ENCODE assay signal across 31 cellular contexts in the genomic region with DNA sequence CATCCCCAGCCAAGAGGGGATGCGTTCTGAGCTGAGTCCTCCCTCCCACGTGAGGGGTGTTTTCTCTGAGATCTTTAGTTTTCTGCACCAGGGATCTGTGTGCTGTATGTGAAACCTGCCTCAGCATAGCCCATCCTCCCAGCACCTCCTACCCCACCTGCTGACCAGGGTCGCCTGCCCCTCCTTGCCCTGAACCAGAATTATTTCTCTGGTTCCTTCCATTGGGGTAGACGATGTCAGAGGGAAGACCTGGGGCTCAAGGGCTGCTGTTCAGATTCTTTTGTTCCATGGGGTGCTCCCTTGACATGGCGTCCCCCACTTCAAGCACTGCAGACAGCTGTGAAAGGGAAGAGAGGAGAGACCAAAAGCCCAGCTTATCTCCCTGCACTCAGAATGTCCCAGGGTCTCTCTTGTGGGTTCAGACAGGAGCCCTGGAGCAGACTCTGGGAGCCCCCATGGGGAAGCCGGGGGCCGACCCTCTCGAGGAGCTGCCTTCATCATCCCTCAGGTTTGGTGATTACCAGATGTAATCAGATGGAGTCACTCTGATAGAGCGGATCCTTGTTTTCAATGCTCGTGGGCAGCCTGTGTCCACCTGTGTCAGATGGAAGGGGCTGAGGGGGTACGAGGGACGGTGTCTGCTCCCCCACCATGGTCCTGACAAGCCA.
DNase-seq lines count a peak whose midpoint lies in the region; ATAC-seq and TF ChIP-seq lines count a peak whose summit lies in the region.
"Had no signal": no experiment of that assay in that cellular context is flagged by ENCODE, and none has a peak within 500 bp of the region (broad histone marks: within the 10 kb centered on the region; RNA-seq: fewer than 3 reads in every experiment).

No MANE protein-coding gene starts in this region.

- H3K9me3 ChIP-seq in colonic mucosa (no peaks in the 10 kb centered on the region), esophagus muscularis mucosa (peaks cover 0 to 4% (median 0%) of the 10 kb centered on the region in 4 donors)
- H3K9me3 ChIP-seq: BE2C had no signal

- whole genome bisulfite sequencing in esophagus muscularis mucosa: 87% methylated on average over 11 of the region's 12 CpGs

- no peak overlapping the region for H3K27ac Mint-ChIP-seq in activated CD8-positive, alpha-beta T cell treated with anti-CD3 and anti-CD28 coated beads, Interleukin-2, amount 10 ng/mL, durations not matched to agents 7 days and 5 days
- H3K27ac Mint-ChIP-seq in activated CD8-positive, alpha-beta T cell treated with anti-CD3 and anti-CD28 coated beads for 36 hours: no peak overlapping the region
- H3K27ac Mint-ChIP-seq in progenitor cell of endocrine pancreas: no peak overlapping the region
- no peak overlapping the region for H3K27ac Mint-ChIP-seq in activated CD4-positive, alpha-beta T cell treated with anti-CD3 and anti-CD28 coated beads for 36 hours
- H3K27ac Mint-ChIP-seq: CD8-positive, alpha-beta memory T cell; GM23338 had no signal

- CTCF ChIA-PET in activated CD8-positive, alpha-beta T cell treated with anti-CD3 and anti-CD28 coated beads, Interleukin-2, amount 10 ng/mL, durations not matched to agents 7 days and 5 days (lab: Charles Lee): no interaction called here
- CTCF ChIA-PET in activated CD8-positive, alpha-beta T cell treated with anti-CD3 and anti-CD28 coated beads for 36 hours (lab: Charles Lee): no interaction called here
- CTCF ChIA-PET in activated CD4-positive, alpha-beta T cell treated with anti-CD3 and anti-CD28 coated beads for 36 hours (lab: Charles Lee): interaction anchor here (0.6 kb wide), 1 partner anchor 38 kb away, joined by 3 read pairs; no protein-coding TSS in a partner anchor

- no peak for ATAC-seq in activated CD8-positive, alpha-beta T cell treated with anti-CD3 and anti-CD28 coated beads, Interleukin-2, amount 10 ng/mL, durations not matched to agents 7 days and 5 days
- no peak for ATAC-seq in activated CD8-positive, alpha-beta T cell treated with anti-CD3 and anti-CD28 coated beads for 36 hours
- ATAC-seq in HG03342 (IDR thresholded peaks at IDR 0.05; ENCODE audit: unreplicated experiment) (no peak), HG02885 (IDR thresholded peaks at IDR 0.05; ENCODE audit: poor library complexity, unreplicated experiment) (no peak)
- ATAC-seq in activated CD4-positive, alpha-beta T cell treated with anti-CD3 and anti-CD28 coated beads for 36 hours: no peak
- ATAC-seq: GM12878, GM23338, HepG2 had no signal

- H3K4me1 Mint-ChIP-seq in activated CD8-positive, alpha-beta T cell treated with anti-CD3 and anti-CD28 coated beads, Interleukin-2, amount 10 ng/mL, durations not matched to agents 7 days and 5 days (ENCODE audit: low read depth): no peaks in the 10 kb centered on the region
- H3K4me1 Mint-ChIP-seq in activated CD8-positive, alpha-beta T cell treated with anti-CD3 and anti-CD28 coated beads for 36 hours (ENCODE audit: low read depth): no peaks in the 10 kb centered on the region
- peaks cover 6% of the 10 kb centered on the region for H3K4me1 Mint-ChIP-seq in progenitor cell of endocrine pancreas (ENCODE audit: low read depth)
- no peaks in the 10 kb centered on the region for H3K4me1 Mint-ChIP-seq in activated CD4-positive, alpha-beta T cell treated with anti-CD3 and anti-CD28 coated beads for 36 hours
- H3K4me1 Mint-ChIP-seq: CD14-positive monocyte; CD8-positive, alpha-beta memory T cell had no signal

- peaks cover 53% of the 10 kb centered on the region for H3K27me3 Mint-ChIP-seq in activated CD8-positive, alpha-beta T cell treated with anti-CD3 and anti-CD28 coated beads, Interleukin-2, amount 10 ng/mL, durations not matched to agents 7 days and 5 days (ENCODE audit: low read depth)
- peaks cover 35% of the 10 kb centered on the region for H3K27me3 Mint-ChIP-seq in activated CD8-positive, alpha-beta T cell treated with anti-CD3 and anti-CD28 coated beads for 36 hours
- no peaks in the 10 kb centered on the region for H3K27me3 Mint-ChIP-seq in progenitor cell of endocrine pancreas
- peaks cover 33% of the 10 kb centered on the region for H3K27me3 Mint-ChIP-seq in activated CD4-positive, alpha-beta T cell treated with anti-CD3 and anti-CD28 coated beads for 36 hours

- no peaks in the 10 kb centered on the region for H3K9me3 Mint-ChIP-seq in activated CD8-positive, alpha-beta T cell treated with anti-CD3 and anti-CD28 coated beads, Interleukin-2, amount 10 ng/mL, durations not matched to agents 7 days and 5 days (ENCODE audit: insufficient read depth)
- H3K9me3 Mint-ChIP-seq in activated CD8-positive, alpha-beta T cell treated with anti-CD3 and anti-CD28 coated beads for 36 hours: peaks cover 4% of the 10 kb centered on the region
- H3K9me3 Mint-ChIP-seq in progenitor cell of endocrine pancreas (ENCODE audit: low read depth): peaks cover 15% of the 10 kb centered on the region
- peaks cover 7% of the 10 kb centered on the region for H3K9me3 Mint-ChIP-seq in activated CD4-positive, alpha-beta T cell treated with anti-CD3 and anti-CD28 coated beads for 36 hours (ENCODE audit: low read depth)

- no peak for TF ChIP-seq CTCF in activated CD8-positive, alpha-beta T cell treated with anti-CD3 and anti-CD28 coated beads for 36 hours (IDR thresholded peaks at IDR 0.05)
- TF ChIP-seq CTCF in colonic mucosa (IDR thresholded peaks at IDR 0.05) (no peak), esophagus muscularis mucosa (IDR thresholded peaks at IDR 0.05) (no peak), progenitor cell of endocrine pancreas (IDR thresholded peaks at IDR 0.05; ENCODE audit: unreplicated experiment) (no peak)

- H3K4me3 Mint-ChIP-seq in activated CD8-positive, alpha-beta T cell treated with anti-CD3 and anti-CD28 coated beads, Interleukin-2, amount 10 ng/mL, durations not matched to agents 7 days and 5 days: no peak overlapping the region
- H3K4me3 Mint-ChIP-seq in activated CD8-positive, alpha-beta T cell treated with anti-CD3 and anti-CD28 coated beads for 36 hours: no peak overlapping the region
- H3K4me3 Mint-ChIP-seq in progenitor cell of endocrine pancreas (ENCODE audit: low read depth): no peak overlapping the region
- H3K4me3 Mint-ChIP-seq in activated CD4-positive, alpha-beta T cell treated with anti-CD3 and anti-CD28 coated beads for 36 hours: no peak overlapping the region
- H3K4me3 Mint-ChIP-seq: CD14-positive monocyte; CD8-positive, alpha-beta memory T cell; GM23338 had no signal

- no peak overlapping the region for H3K9ac ChIP-seq in colonic mucosa (ENCODE audit: low read depth in 2 of 2, low read length in 2 of 2)

- intact Hi-C loops in activated CD8-positive, alpha-beta T cell treated with anti-CD3 and anti-CD28 coated beads for 36 hours (cut with micrococcal nuclease): no loop called here
- intact Hi-C loops in colonic mucosa (cut with DNase I) (no loop called here), esophagus muscularis mucosa (cut with DNase I) (no loop called here)
- intact Hi-C loops in activated CD4-positive, alpha-beta T cell treated with anti-CD3 and anti-CD28 coated beads for 36 hours (cut with DNase I, micrococcal nuclease): no loop called here

- no peaks in the 10 kb centered on the region for H3K27me3 ChIP-seq in colonic mucosa
- H3K27me3 ChIP-seq in esophagus muscularis mucosa: peaks cover 0 to 24% (median 0%) of the 10 kb centered on the region in 4 donors

- H3K36me3 ChIP-seq in colonic mucosa (no peaks in the 10 kb centered on the region), esophagus muscularis mucosa (no peaks in the 10 kb centered on the region)
- H3K36me3 ChIP-seq: BE2C had no signal

- TF ChIP-seq EP300 in esophagus muscularis mucosa (IDR thresholded peaks at IDR 0.05): no peak

- no peaks in the 10 kb centered on the region for H3K36me3 Mint-ChIP-seq in activated CD8-positive, alpha-beta T cell treated with anti-CD3 and anti-CD28 coated beads, Interleukin-2, amount 10 ng/mL, durations not matched to agents 7 days and 5 days (ENCODE audit: low read depth)
- H3K36me3 Mint-ChIP-seq in activated CD8-positive, alpha-beta T cell treated with anti-CD3 and anti-CD28 coated beads for 36 hours (ENCODE audit: low read depth): no peaks in the 10 kb centered on the region
- peaks cover 8% of the 10 kb centered on the region for H3K36me3 Mint-ChIP-seq in progenitor cell of endocrine pancreas (ENCODE audit: insufficient read depth)
- H3K36me3 Mint-ChIP-seq in activated CD4-positive, alpha-beta T cell treated with anti-CD3 and anti-CD28 coated beads for 36 hours (ENCODE audit: low read depth): peaks cover 2% of the 10 kb centered on the region
- H3K36me3 Mint-ChIP-seq: CD14-positive monocyte had no signal

- H3K27ac ChIP-seq in colonic mucosa (no peak overlapping the region), esophagus muscularis mucosa (replicated peaks in 1 of 4) (no peak overlapping the region)
- H3K27ac ChIP-seq: RWPE1 had no signal

- H3K4me3 ChIP-seq in colonic mucosa (no peak overlapping the region), esophagus muscularis mucosa (no peak overlapping the region)
- H3K4me3 ChIP-seq: GM12878, GM23338 had no signal

- no peaks in the 10 kb centered on the region for H3K4me1 ChIP-seq in colonic mucosa
- H3K4me1 ChIP-seq in esophagus muscularis mucosa: no peaks in the 10 kb centered on the region
- H3K4me1 ChIP-seq: BE2C had no signal

- no peak for TF ChIP-seq POLR2A in esophagus muscularis mucosa (IDR thresholded peaks at IDR 0.05; ENCODE audit: low read depth)

- DNase-seq in activated CD8-positive, alpha-beta T cell treated with anti-CD3 and anti-CD28 coated beads, Interleukin-2, amount 10 ng/mL, durations not matched to agents 7 days and 5 days: peak; percentile 13
- DNase-seq in activated CD8-positive, alpha-beta T cell treated with anti-CD3 and anti-CD28 coated beads for 36 hours: no peak
- DNase-seq in colonic mucosa (peak; percentile 5), esophagus muscularis mucosa (ENCODE audit: extremely low spot score) (peak; percentile 84), progenitor cell of endocrine pancreas (ENCODE audit: low spot score, unreplicated experiment) (peak; percentile 2)
- no peak for DNase-seq in activated CD4-positive, alpha-beta T cell treated with anti-CD3 and anti-CD28 coated beads for 36 hours
- DNase-seq: 8988T; ACHN; BE2C; CD8-positive, alpha-beta memory T cell; DMS 273 treated with DMSO at 0.1 percent for 48 hours; DMS79; EL; GDM1; HCEC 1CT; Karpas-422; NCI-H1092; NCI-H1417 treated with DMSO at 0.1 percent for 48 hours; NCI-H1694 treated with DMSO at 0.1 percent for 48 hours; NCI-H2081; NCI-H2171; NCI-H226; NCI-H510A; SHP77 treated with DMSO at 0.1 percent for 48 hours had no signal

- POLR2A ChIA-PET in activated CD8-positive, alpha-beta T cell treated with anti-CD3 and anti-CD28 coated beads, Interleukin-2, amount 10 ng/mL, durations not matched to agents 7 days and 5 days (lab: Charles Lee): no interaction called here
- POLR2A ChIA-PET in activated CD8-positive, alpha-beta T cell treated with anti-CD3 and anti-CD28 coated beads for 36 hours (lab: Charles Lee): no interaction called here
- POLR2A ChIA-PET in activated CD4-positive, alpha-beta T cell treated with anti-CD3 and anti-CD28 coated beads for 36 hours (lab: Charles Lee): no interaction called here

Comparison
In these comparisons a context has a peak if more than half of its experiments do, and no peak if none do; other contexts are left out.
1. DNase-seq: peak in activated CD8-positive, alpha-beta T cell treated with anti-CD3 and anti-CD28 coated beads, Interleukin-2, amount 10 ng/mL, durations not matched to agents 7 days and 5 days (single experiment), colonic mucosa (single experiment), esophagus muscularis mucosa (single experiment) and progenitor cell of endocrine pancreas (single experiment); none in activated CD8-positive, alpha-beta T cell treated with anti-CD3 and anti-CD28 coated beads for 36 hours (single experiment) and activated CD4-positive, alpha-beta T cell treated with anti-CD3 and anti-CD28 coated beads for 36 hours (single experiment).